Comparison of ENCODE assay signal across 8 cellular contexts in genomic region chr2:55771612-55772011, GRCh38.
DNase-seq lines count a peak whose midpoint lies in the region; ATAC-seq, FAIRE-seq and TF ChIP-seq lines count a peak whose summit lies in the region.

No MANE protein-coding gene starts in this region.

- DNase-seq in DMS153 treated with DMSO at 0.1 percent for 48 hours (lab: John Stamatoyannopoulos, UW; ENCODE audit: unreplicated experiment) (peak; percentile 33), M059J (ENCODE audit: low read depth) (peak; percentile 45), GM12878 (ENCODE audit: low read depth, low spot score) (no peak), lung microvascular endothelial cell (ENCODE audit: low read depth in 2 of 2) (peak; percentile 64 to 70), WTC11 (ENCODE audit: low spot score) (no peak)

- H3K9me3 Mint-ChIP-seq in WTC11 = peaks cover 9% of the 10 kb centered on the region

- H2AFZ ChIP-seq in GM12878 (ENCODE audit: control insufficient read depth, low read depth, low read length) = no peak overlapping the region

- RAD21 ChIA-PET in GM12878 (lab: Charles Lee; ENCODE audit: unreplicated experiment) = interaction anchor here (1.0 to 2.6 kb wide), 6 partner anchors 9 to 357 kb away, joined by 3 to 28 read pairs (median 4); no protein-coding TSS in a partner anchor

- POLR2A ChIA-PET in GM12878 (lab: Charles Lee) (no interaction called here), WTC11 (lab: Charles Lee) (interaction anchor here (1.0 kb wide), 2 partner anchors 33 to 191 kb away, joined by 3 read pairs; no protein-coding TSS in a partner anchor)

- no peak for TF ChIP-seq POLR2A in GM12878 (IDR thresholded peaks at IDR 0.05; ENCODE audit: low read depth, low read length)

- no peaks in the 10 kb centered on the region for H3K79me2 ChIP-seq in GM12878 (ENCODE audit: control insufficient read depth, insufficient read depth, low read length)

- no peak overlapping the region for H3K4me3 Mint-ChIP-seq in WTC11

- no peaks in the 10 kb centered on the region for H3K4me1 ChIP-seq in GM12878 (ENCODE audit: control insufficient read depth, insufficient read depth, low read length)

- SMC1A ChIA-PET in GM12878 (lab: Charles Lee; ENCODE audit: uncharacterized antibody, unreplicated experiment) = interaction anchor here (0.6 to 3.9 kb wide), 8 partner anchors 12 to 577 kb away, joined by 3 to 45 read pairs (median 3); no protein-coding TSS in a partner anchor

- H3K27me3 ChIP-seq in GM12878 (replicated peaks in 1 of 2; ENCODE audit: control insufficient read depth in 2 of 2, insufficient read depth in 2 of 2, low read length in 1 of 2) = no peaks in the 10 kb centered on the region; a peak in 1 of 4 replicates

- peaks cover 8% of the 10 kb centered on the region for H3K36me3 Mint-ChIP-seq in WTC11

- no peak overlapping the region for H3K4me3 ChIP-seq in GM12878

- H3K27ac ChIP-seq in GM12878 (ENCODE audit: control insufficient read depth, insufficient read depth) = no peak overlapping the region

- no peaks in the 10 kb centered on the region for H3K9me3 ChIP-seq in GM12878 (replicated peaks; ENCODE audit: control insufficient read depth, insufficient read depth, low read length)

- H4K20me1 ChIP-seq in GM12878 (ENCODE audit: control insufficient read depth, insufficient read depth) = no peaks in the 10 kb centered on the region

- no peak for TF ChIP-seq EP300 in GM12878 (IDR thresholded peaks at IDR 0.05; ENCODE audit: borderline replicate concordance in 1 of 2, control insufficient read depth in 1 of 2, low read depth in 2 of 2, low read length in 2 of 2)

- TF ChIP-seq RAD21 in GM12878 (IDR thresholded peaks at IDR 0.05; ENCODE audit: insufficient read depth, low read depth, low read length) = peak; percentile 42

- H3K4me2 ChIP-seq in GM12878 (ENCODE audit: control insufficient read depth, insufficient read depth) = no peak overlapping the region

- H3K9ac ChIP-seq in GM12878 (ENCODE audit: control insufficient read depth, insufficient read depth, low read length) = no peak overlapping the region

- 0% methylated on average over 2 of the region's 2 CpGs for WGBS in GM12878 (ENCODE audit: insufficient coverage, insufficient replicate concordance, low lambda C conversion rate, missing lambda C conversion rate)

- TF ChIP-seq CTCF in GM12878 (IDR thresholded peaks at IDR 0.05 in 2 of 3, conservative IDR thresholded peaks at IDR 0.05 in 1 of 3; ENCODE audit: control insufficient read depth in 2 of 3, extremely low read depth in 1 of 3, insufficient read depth in 1 of 3, low read depth in 3 of 3, low read length in 3 of 3) (peak in 2 of 3 experiments; percentile 21 to 31; a peak in 3 of 6 replicates), WTC11 (IDR thresholded peaks at IDR 0.05) (no peak)

- no peak for ATAC-seq in GM12878
- ATAC-seq in WTC11 = no peak
- no peak for ATAC-seq in GM18909 (IDR thresholded peaks at IDR 0.05; ENCODE audit: poor library complexity, unreplicated experiment)
- no peak for ATAC-seq in HG03457 (IDR thresholded peaks at IDR 0.05; ENCODE audit: unreplicated experiment)
- no peak for ATAC-seq in HG02938 (IDR thresholded peaks at IDR 0.05; ENCODE audit: unreplicated experiment)

- no peak for FAIRE-seq in GM12878 (lab: Jason Lieb, UNC)

- H3K36me3 ChIP-seq in GM12878 (ENCODE audit: control insufficient read depth in 2 of 2, insufficient read depth in 2 of 2, low read length in 1 of 2) = no peaks in the 10 kb centered on the region

- CTCF ChIA-PET in GM12878 (lab: Yijun Ruan, JAX) = interaction anchor here (0.7 to 3.2 kb wide), 17 partner anchors 9 to 416 kb away, joined by 3 to 61 read pairs (median 4); no protein-coding TSS in a partner anchor
- CTCF ChIA-PET in WTC11 (lab: Charles Lee) = interaction anchor here (0.6 to 2.4 kb wide), 17 partner anchors 10 to 359 kb away, joined by 3 to 47 read pairs (median 4); partner anchors contain the start of gene EFEMP1

- no peaks in the 10 kb centered on the region for H3K4me1 Mint-ChIP-seq in WTC11

- intact Hi-C loops in GM12878 (cut with micrococcal nuclease; ENCODE audit: unreplicated experiment) = loop anchor here (1.0 to 2.0 kb wide), 2 partner anchors 190 to 237 kb away; no protein-coding TSS in a partner anchor

- BruUV-seq in GM12878 (replicated peaks; lab: Mats Ljungman, UMichigan) = no TSS peak

- in situ Hi-C loops in GM12878 (cut with MboI) = no loop called here

- no peak overlapping the region for H3K27ac Mint-ChIP-seq in WTC11

- H3K27me3 Mint-ChIP-seq in WTC11 (ENCODE audit: low read depth) = no peaks in the 10 kb centered on the region; the same call in 1 of the 2 replicates

TF ChIP-seq in GM12878, 131 proteins besides CTCF, POLR2A, EP300 and RAD21 (continues in another document):
- TF ChIP-seq BRCA1 (IDR thresholded peaks at IDR 0.05; ENCODE audit: low read depth, low read length) (no peak), HSF1 (IDR thresholded peaks at IDR 0.05; ENCODE audit: low read depth, low read length) (no peak)

TF ChIP-seq in WTC11, 78 proteins besides CTCF, POLR2A, EP300 and RAD21:
- TF ChIP-seq PRDM15 (CRISPR knock-in tag; IDR thresholded peaks at IDR 0.05) (no peak), FOXP1 (CRISPR knock-in tag; IDR thresholded peaks at IDR 0.05; ENCODE audit: borderline replicate concordance) (no peak), TP53 (CRISPR knock-in tag; IDR thresholded peaks at IDR 0.05) (no peak), NFYB (CRISPR knock-in tag; conservative IDR thresholded peaks at IDR 0.05; ENCODE audit: low read depth) (no peak), JUN (CRISPR knock-in tag; IDR thresholded peaks at IDR 0.05) (no peak)
TF ChIP-seq in WTC11: peak in this region for 0.

Comparison
In these comparisons a context has a peak if more than half of its experiments do, and no peak if none do; other contexts are left out.
1. DNase-seq: peak in DMS153 treated with DMSO at 0.1 percent for 48 hours (single experiment), M059J (single experiment) and lung microvascular endothelial cell (2 of 2); none in GM12878 (single experiment) and WTC11 (single experiment).